In genomic region chr17:70629902-70630301, GRCh38 we compare ENCODE assay signal across 13 cellular contexts.
DNase-seq lines count a peak whose midpoint lies in the region; ATAC-seq and TF ChIP-seq lines count a peak whose summit lies in the region.
"Had no signal": no experiment of that assay in that cellular context is flagged by ENCODE, and none has a peak within 500 bp of the region (broad histone marks: within the 10 kb centered on the region; RNA-seq: fewer than 3 reads in every experiment).

No MANE protein-coding gene starts in this region.

- H3K27me3 ChIP-seq in heart left ventricle: no peaks in the 10 kb centered on the region
- peaks cover 29% of the 10 kb centered on the region for H3K27me3 ChIP-seq in PC-3 (ENCODE audit: low read length)

- H3K9me3 Mint-ChIP-seq in type B pancreatic cell: no peaks in the 10 kb centered on the region
- no peaks in the 10 kb centered on the region for H3K9me3 Mint-ChIP-seq in Calu3 (ENCODE audit: low read depth, unreplicated experiment)

- H3K36me3 Mint-ChIP-seq in type B pancreatic cell (no peaks in the 10 kb centered on the region), Calu3 (ENCODE audit: insufficient read depth, unreplicated experiment) (no peaks in the 10 kb centered on the region)
- H3K36me3 Mint-ChIP-seq: activated naive CD8-positive, alpha-beta T cell had no signal

- no peak overlapping the region for H3K4me3 ChIP-seq in heart left ventricle
- no peak overlapping the region for H3K4me3 ChIP-seq in PC-3 (ENCODE audit: low read length)
- H3K4me3 ChIP-seq: thoracic aorta had no signal

- ATAC-seq in heart left ventricle (no peak), Right ventricle myocardium inferior (no peak), PC-3 (peak; percentile 49; the same call in 1 of the 2 replicates), esophagus mucosa (peak; percentile 38)

- H3K79me2 ChIP-seq in PC-3 (ENCODE audit: low read length): no peaks in the 10 kb centered on the region

- no peaks in the 10 kb centered on the region for H3K9me3 ChIP-seq in heart left ventricle
- H3K9me3 ChIP-seq in PC-3 (ENCODE audit: low read length): no peaks in the 10 kb centered on the region
- H3K9me3 ChIP-seq: thoracic aorta had no signal

- no peaks in the 10 kb centered on the region for H3K4me1 Mint-ChIP-seq in type B pancreatic cell (ENCODE audit: unreplicated experiment)
- H3K4me1 Mint-ChIP-seq in Calu3 (ENCODE audit: low read depth, unreplicated experiment): no peaks in the 10 kb centered on the region

- no peak overlapping the region for H3K27ac ChIP-seq in heart left ventricle
- no peak overlapping the region for H3K27ac ChIP-seq in PC-3 (ENCODE audit: low read length)
- H3K27ac ChIP-seq: thoracic aorta had no signal

- H3K4me2 ChIP-seq in PC-3 (ENCODE audit: low read length): no peak overlapping the region

- H3K4me1 ChIP-seq in heart left ventricle (no peaks in the 10 kb centered on the region), PC-3 (ENCODE audit: insufficient read depth, low read length) (no peaks in the 10 kb centered on the region)

- H3K36me3 ChIP-seq in heart left ventricle (no peaks in the 10 kb centered on the region), PC-3 (ENCODE audit: low read depth, low read length) (no peaks in the 10 kb centered on the region)
- H3K36me3 ChIP-seq: thoracic aorta had no signal

- CTCF ChIA-PET in PC-3 (lab: Charles Lee) (interaction anchor here (0.6 to 1.8 kb wide), 8 partner anchors 15 to 1898 kb away, joined by 3 to 13 read pairs (median 5); no protein-coding TSS in a partner anchor), Calu3 (lab: Charles Lee) (interaction anchor here (0.6 to 1.4 kb wide), 5 partner anchors 13 to 1293 kb away, joined by 3 to 6 read pairs (median 3); no protein-coding TSS in a partner anchor)

- POLR2A ChIA-PET in PC-3 (lab: Charles Lee; ENCODE audit: unreplicated experiment): interaction anchor here (0.6 kb wide), 1 partner anchor 1040 kb away, joined by 8 read pairs; no protein-coding TSS in a partner anchor

- WGBS in heart left ventricle, 4 donors: 31 to 48% (median 43%) methylated on average over 4 of the region's 4 CpGs

- no peak overlapping the region for H3K4me3 Mint-ChIP-seq in type B pancreatic cell
- no peak overlapping the region for H3K4me3 Mint-ChIP-seq in Calu3 (ENCODE audit: low read depth, unreplicated experiment)
- H3K4me3 Mint-ChIP-seq: activated naive CD8-positive, alpha-beta T cell had no signal

- H3K9me2 ChIP-seq in PC-3 (replicated peaks; ENCODE audit: low read length): no peaks in the 10 kb centered on the region

- DNase-seq in heart left ventricle (no peak), Right ventricle myocardium inferior (ENCODE audit: missing footprints) (no peak), PC-3 (peak; percentile 56), type B pancreatic cell (ENCODE audit: extremely low spot score, unreplicated experiment) (no peak), Calu3 (no peak), HPDE6-E6E7 (ENCODE audit: extremely low spot score) (no peak)
- DNase-seq in stimulated activated CD4-positive, alpha-beta T cell treated with anti-CD3 and anti-CD28 coated beads, Interleukin-4, amount 100 ng/mL, for 4 hours: no peak
- DNase-seq: DMS79 treated with DMSO at 0.1 percent for 48 hours; NCI-H446 treated with DMSO at 0.1 percent for 48 hours; stimulated activated CD4-positive, alpha-beta T cell treated with anti-CD3 and anti-CD28 coated beads, Interleukin-2, amount 100 ng/mL, for 24 hours had no signal

- no peak overlapping the region for H3K27ac Mint-ChIP-seq in type B pancreatic cell
- no peak overlapping the region for H3K27ac Mint-ChIP-seq in Calu3 (ENCODE audit: unreplicated experiment)
- H3K27ac Mint-ChIP-seq: activated naive CD8-positive, alpha-beta T cell had no signal

- H4K20me1 ChIP-seq in PC-3 (ENCODE audit: low read length): no peaks in the 10 kb centered on the region

- TF ChIP-seq POLR2A in heart left ventricle (IDR thresholded peaks at IDR 0.05): no peak

- no peak overlapping the region for H3K9ac ChIP-seq in PC-3 (ENCODE audit: low read length)

- no peaks in the 10 kb centered on the region for H3F3A ChIP-seq in PC-3 (ENCODE audit: low read length, unreplicated experiment)

- H3K27me3 Mint-ChIP-seq in type B pancreatic cell (no peaks in the 10 kb centered on the region), Calu3 (ENCODE audit: unreplicated experiment) (peaks cover 25% of the 10 kb centered on the region)

- TF ChIP-seq CTCF in heart left ventricle (IDR thresholded peaks at IDR 0.05) (peak in 11 of 12 donors; percentile 20 to 51 (median 41)), PC-3 (conservative IDR thresholded peaks at IDR 0.05; ENCODE audit: low read depth, low read length) (peak; percentile 57), type B pancreatic cell (conservative IDR thresholded peaks at IDR 0.05) (peak; percentile 61), Calu3 (IDR thresholded peaks at IDR 0.05; ENCODE audit: unreplicated experiment) (no peak)

- no peak overlapping the region for H2AFZ ChIP-seq in PC-3 (ENCODE audit: low read length)

- BruUV-seq in PC-3 (replicated peaks; lab: Mats Ljungman, UMichigan) (no TSS peak), Calu3 (replicated peaks; lab: Mats Ljungman, UMichigan) (no TSS peak)

- intact Hi-C loops in heart left ventricle (cut with DNase I) (loop anchor here in 9 of 10 donors (5.0 to 10.0 kb wide), 9 partner anchors 65 to 1485 kb away; partner anchors contain the start of gene KCNJ2 (in 3 of the 9)), Right ventricle myocardium inferior (cut with DNase I) (loop anchor here (2.0 to 10.0 kb wide), 2 partner anchors 455 to 1061 kb away; no protein-coding TSS in a partner anchor), PC-3 (cut with micrococcal nuclease) (loop anchor here (1.0 to 10.0 kb wide), 3 partner anchors 855 to 1293 kb away; no protein-coding TSS in a partner anchor), Calu3 (cut with micrococcal nuclease; ENCODE audit: unreplicated experiment) (loop anchor here (10.0 kb wide), 2 partner anchors 465 to 1295 kb away; partner anchors contain the start of gene KCNJ2)

Comparison
In these comparisons a context has a peak if more than half of its experiments do, and no peak if none do; other contexts are left out.
1. ATAC-seq: peak in PC-3 (single experiment) and esophagus mucosa (single experiment); none in heart left ventricle (0 of 4) and Right ventricle myocardium inferior (single experiment).